In the genomic region with DNA sequence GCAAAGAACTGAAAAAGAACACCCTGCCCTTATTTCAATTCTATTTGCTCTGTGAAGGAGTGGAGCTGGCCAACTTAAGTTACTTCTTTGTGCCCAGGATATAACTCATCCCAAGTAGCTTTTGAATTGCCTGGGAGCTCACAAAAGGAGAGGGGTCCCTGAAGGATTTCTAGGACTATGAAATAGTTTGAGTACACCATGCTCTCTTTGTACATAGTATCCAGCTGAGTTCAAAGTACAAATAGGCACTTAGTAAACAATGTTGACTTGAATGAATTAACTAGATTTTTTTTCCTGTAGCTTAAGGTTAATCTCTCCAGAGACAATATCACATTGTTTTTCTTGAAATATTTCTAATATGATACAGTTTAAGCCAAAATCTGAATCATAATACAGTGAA, we compare ENCODE assay signal across 1 cellular context.
TF ChIP-seq lines count a peak whose summit lies in the region.

No MANE protein-coding gene starts in this region.

TF ChIP-seq in GM23338, 12 proteins besides CTCF, POLR2A, EP300 and RAD21 (continued from another document):
- TF ChIP-seq, protein P1, sequence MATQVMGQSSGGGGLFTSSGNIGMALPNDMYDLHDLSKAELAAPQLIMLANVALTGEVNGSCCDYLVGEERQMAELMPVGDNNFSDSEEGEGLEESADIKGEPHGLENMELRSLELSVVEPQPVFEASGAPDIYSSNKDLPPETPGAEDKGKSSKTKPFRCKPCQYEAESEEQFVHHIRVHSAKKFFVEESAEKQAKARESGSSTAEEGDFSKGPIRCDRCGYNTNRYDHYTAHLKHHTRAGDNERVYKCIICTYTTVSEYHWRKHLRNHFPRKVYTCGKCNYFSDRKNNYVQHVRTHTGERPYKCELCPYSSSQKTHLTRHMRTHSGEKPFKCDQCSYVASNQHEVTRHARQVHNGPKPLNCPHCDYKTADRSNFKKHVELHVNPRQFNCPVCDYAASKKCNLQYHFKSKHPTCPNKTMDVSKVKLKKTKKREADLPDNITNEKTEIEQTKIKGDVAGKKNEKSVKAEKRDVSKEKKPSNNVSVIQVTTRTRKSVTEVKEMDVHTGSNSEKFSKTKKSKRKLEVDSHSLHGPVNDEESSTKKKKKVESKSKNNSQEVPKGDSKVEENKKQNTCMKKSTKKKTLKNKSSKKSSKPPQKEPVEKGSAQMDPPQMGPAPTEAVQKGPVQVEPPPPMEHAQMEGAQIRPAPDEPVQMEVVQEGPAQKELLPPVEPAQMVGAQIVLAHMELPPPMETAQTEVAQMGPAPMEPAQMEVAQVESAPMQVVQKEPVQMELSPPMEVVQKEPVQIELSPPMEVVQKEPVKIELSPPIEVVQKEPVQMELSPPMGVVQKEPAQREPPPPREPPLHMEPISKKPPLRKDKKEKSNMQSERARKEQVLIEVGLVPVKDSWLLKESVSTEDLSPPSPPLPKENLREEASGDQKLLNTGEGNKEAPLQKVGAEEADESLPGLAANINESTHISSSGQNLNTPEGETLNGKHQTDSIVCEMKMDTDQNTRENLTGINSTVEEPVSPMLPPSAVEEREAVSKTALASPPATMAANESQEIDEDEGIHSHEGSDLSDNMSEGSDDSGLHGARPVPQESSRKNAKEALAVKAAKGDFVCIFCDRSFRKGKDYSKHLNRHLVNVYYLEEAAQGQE (IDR thresholded peaks at IDR 0.05; ENCODE audit: unreplicated experiment), result no peak
- no peak for TF ChIP-seq JUNB (IDR thresholded peaks at IDR 0.05; ENCODE audit: unreplicated experiment)
